ENCODE assay signal across 1 cellular context in genomic region chr5:78492216-78492615, GRCh38.
TF ChIP-seq lines count a peak whose summit lies in the region.

No MANE protein-coding gene starts in this region.

TF ChIP-seq in WTC11, 78 proteins besides CTCF, POLR2A, EP300 and RAD21 (continued from another document):
- TF ChIP-seq ZBTB43 (CRISPR knock-in tag; IDR thresholded peaks at IDR 0.05) (no peak), ZNF671 (CRISPR knock-in tag; IDR thresholded peaks at IDR 0.05) (no peak), NFYB (CRISPR knock-in tag; conservative IDR thresholded peaks at IDR 0.05; ENCODE audit: low read depth) (no peak), ERG (CRISPR knock-in tag; IDR thresholded peaks at IDR 0.05) (no peak), CREB1 (CRISPR knock-in tag; IDR thresholded peaks at IDR 0.05) (no peak), NR1H2 (CRISPR knock-in tag; IDR thresholded peaks at IDR 0.05) (no peak), NR3C1 (CRISPR knock-in tag; conservative IDR thresholded peaks at IDR 0.05; ENCODE audit: low read depth) (no peak), EMX1 (CRISPR knock-in tag; IDR thresholded peaks at IDR 0.05) (no peak)
